10 cellular contexts compared by ENCODE assay signal in genomic region chr7:135664046-135664589, GRCh38. TPM values are rescaled to one million over a fixed set of nuclear protein-coding genes. Genes with fewer than 3 reads are reported as not detected.
DNase-seq lines count a peak whose midpoint lies in the region; ATAC-seq and TF ChIP-seq lines count a peak whose summit lies in the region.
"Had no signal": no experiment of that assay in that cellular context is flagged by ENCODE, and none has a peak within 500 bp of the region (broad histone marks: within the 10 kb centered on the region; RNA-seq: fewer than 3 reads in every experiment).

No MANE protein-coding gene starts in this region.

- POLR2A ChIA-PET in CD8-positive, alpha-beta memory T cell (lab: Charles Lee): no interaction called here

- CTCF ChIA-PET in CD8-positive, alpha-beta memory T cell (lab: Charles Lee): interaction anchor here (3.7 kb wide), 1 partner anchor 9 kb away, joined by 16 read pairs; no protein-coding TSS in a partner anchor

- H3K27me3 ChIP-seq in CD8-positive, alpha-beta memory T cell (ENCODE audit: insufficient read depth, low read length, poor library complexity, severe bottlenecking): no peaks in the 10 kb centered on the region
- H3K27me3 ChIP-seq in adrenal gland: no peaks in the 10 kb centered on the region

- ATAC-seq in natural killer cell (no peak), GM18870 (IDR thresholded peaks at IDR 0.05; ENCODE audit: unreplicated experiment) (no peak)

- peak overlapping the region; percentile 81 for H3K27ac ChIP-seq in CD8-positive, alpha-beta memory T cell (ENCODE audit: low read depth, low read length)
- peak overlapping the region in 3 of 5 donors; percentile 91 to 98 (median 97) for H3K27ac ChIP-seq in adrenal gland

- no peak for DNase-seq in CD8-positive, alpha-beta memory T cell
- DNase-seq in MV-4-11 (lab: John Stamatoyannopoulos, UW) (peak; percentile 45), adrenal gland (peak in 1 of 7 donors; percentile 20), natural killer cell (no peak), DMS79 treated with DMSO at 0.1 percent for 48 hours (lab: John Stamatoyannopoulos, UW) (no peak), NCI-H446 treated with DMSO at 0.1 percent for 48 hours (lab: John Stamatoyannopoulos, UW) (no peak), mesenteric fat pad (ENCODE audit: low spot score) (no peak)
- DNase-seq: NCI-H524 treated with DMSO at 0.1 percent for 48 hours had no signal

- H3K4me1 Mint-ChIP-seq in CD8-positive, alpha-beta memory T cell: peaks cover 45 to 65% (median 64%) of the 10 kb centered on the region in 3 donors
- peaks cover 18 to 42% of the 10 kb centered on the region in 2 donors for H3K4me1 Mint-ChIP-seq in natural killer cell

- intact Hi-C loops in adrenal gland (cut with DNase I): no loop called here
- intact Hi-C loops in natural killer cell (cut with micrococcal nuclease): loop anchor here (5.0 kb wide), 1 partner anchor 152 kb away; the partner anchor contains the start of gene CNOT4

- peak overlapping the region in 5 of 8 donors; percentile 54 to 81 (median 68) for H3K27ac Mint-ChIP-seq in CD8-positive, alpha-beta memory T cell
- H3K27ac Mint-ChIP-seq in natural killer cell: peak overlapping the region in 1 of 2 donors; percentile 73

- peaks cover 0 to 2% (median 0%) of the 10 kb centered on the region in 5 donors for H3K9me3 Mint-ChIP-seq in CD8-positive, alpha-beta memory T cell
- no peaks in the 10 kb centered on the region for H3K9me3 Mint-ChIP-seq in natural killer cell

- peak overlapping the region; percentile 63 to 99 (median 75) for H3K4me3 Mint-ChIP-seq in CD8-positive, alpha-beta memory T cell
- peak overlapping the region; percentile 99 for H3K4me3 Mint-ChIP-seq in natural killer cell

- no peaks in the 10 kb centered on the region for H3K9me3 ChIP-seq in CD8-positive, alpha-beta memory T cell (ENCODE audit: low read length)
- H3K9me3 ChIP-seq in adrenal gland (replicated peaks in 1 of 3): no peaks in the 10 kb centered on the region

- H3K4me3 ChIP-seq in CD8-positive, alpha-beta memory T cell (ENCODE audit: low read length): no peak overlapping the region
- H3K4me3 ChIP-seq in adrenal gland: peak overlapping the region in 1 of 4 donors; percentile 96
- H3K4me3 ChIP-seq: lung had no signal

- WGBS in adrenal gland, 4 donors: 60 to 79% (median 71%) methylated on average over 3 of the region's 3 CpGs

- peaks cover 4 to 25% (median 5%) of the 10 kb centered on the region in 3 donors for H3K36me3 Mint-ChIP-seq in CD8-positive, alpha-beta memory T cell
- H3K36me3 Mint-ChIP-seq in natural killer cell: no peaks in the 10 kb centered on the region

- H3K27me3 Mint-ChIP-seq in CD8-positive, alpha-beta memory T cell: no peaks in the 10 kb centered on the region
- no peaks in the 10 kb centered on the region for H3K27me3 Mint-ChIP-seq in natural killer cell (ENCODE audit: low read depth in 2 of 2)

- no peak for TF ChIP-seq POLR2A in adrenal gland (IDR thresholded peaks at IDR 0.05)

- H3K4me1 ChIP-seq in CD8-positive, alpha-beta memory T cell (ENCODE audit: insufficient read depth, low read length): peaks cover 28% of the 10 kb centered on the region
- peaks cover 9 to 34% of the 10 kb centered on the region in 2 donors for H3K4me1 ChIP-seq in adrenal gland (replicated peaks in 1 of 2)

- no peaks in the 10 kb centered on the region for H3K36me3 ChIP-seq in CD8-positive, alpha-beta memory T cell (ENCODE audit: insufficient read depth, low read length)
- no peaks in the 10 kb centered on the region for H3K36me3 ChIP-seq in adrenal gland (replicated peaks in 1 of 2)

- TF ChIP-seq CTCF in adrenal gland (IDR thresholded peaks at IDR 0.05): no peak
- no peak for TF ChIP-seq CTCF in natural killer cell (IDR thresholded peaks at IDR 0.05)

RNA-seq across cellular contexts. Expression of gene STMP1, which starts 1.8 kb away (rescaled TPM):
- total RNA-seq in CD8-positive, alpha-beta memory T cell: 10 to 100 TPM; 25.7 to 26.1 TPM
- polyA plus RNA-seq in CD8-positive, alpha-beta memory T cell: 54.2 TPM
- total RNA-seq in adrenal gland: 10 to 100 TPM; 20.8 to 48.6 (median 36.0) TPM
- polyA plus RNA-seq in adrenal gland: 10 to 100 TPM; 23.3 to 52.4 (median 25.9) TPM
- total RNA-seq in natural killer cell: 10 to 100 TPM; 19.4 to 25.8 (median 22.3) TPM
- total RNA-seq in mesenteric fat pad: 21.1 TPM
